18 cellular contexts compared by ENCODE assay signal in the genomic region with DNA sequence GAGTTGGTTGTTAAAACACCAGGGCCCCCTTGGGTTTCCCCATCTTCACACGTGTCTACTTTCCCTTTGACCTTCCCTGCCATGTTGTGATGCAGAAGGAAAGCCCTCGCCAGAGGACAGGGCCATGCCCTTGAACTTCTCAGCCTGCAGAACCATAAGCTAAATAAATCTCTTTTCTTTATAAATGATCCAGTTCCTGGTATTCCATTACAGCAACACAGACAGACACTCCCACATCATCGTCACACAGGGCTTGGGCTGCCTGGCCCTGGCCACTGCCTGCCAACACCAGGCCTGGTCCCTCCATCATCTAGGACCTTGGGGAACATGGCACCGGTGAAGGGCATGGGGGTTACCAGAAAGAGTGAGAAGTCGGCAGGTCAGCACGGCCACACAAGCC.
A peak's percentile ranks its signal among the peaks of the same experiment; 100 is the strongest.
DNase-seq lines count a peak whose midpoint lies in the region; ATAC-seq, FAIRE-seq and TF ChIP-seq lines count a peak whose summit lies in the region.
"Had no signal": no experiment of that assay in that cellular context is flagged by ENCODE, and none has a peak within 500 bp of the region (broad histone marks: within the 10 kb centered on the region; RNA-seq: fewer than 3 reads in every experiment).

No MANE protein-coding gene starts in this region.

- peak overlapping the region; percentile 66 for H4K91ac ChIP-seq in mesenchymal stem cell (ENCODE audit: low read length)

- DNase-seq in left ventricle myocardium inferior, result no peak
- no peak for DNase-seq in Right ventricle myocardium superior
- DNase-seq in activated CD4-positive, alpha-beta memory T cell treated with anti-CD3 and anti-CD28 coated beads, Interleukin-2, amount 10 ng/mL, durations not matched to agents 7 days and 5 days, result no peak
- DNase-seq in mesenchymal stem cell, result no peak
- DNase-seq in urothelium cell line (ENCODE audit: low spot score), result no peak
- DNase-seq in germinal center (ENCODE audit: low spot score), result no peak
- no peak for DNase-seq in hepatic stellate cell (ENCODE audit: low spot score)
- DNase-seq: CD8-positive, alpha-beta T cell; GF-D8; GOT3; KBM-7; NCI-H1694; NCI-H2107; NCI-H345; NCI-H526 treated with DMSO at 0.1 percent for 48 hours; NK-92 treated with Interleukin-12 subunit alpha and Interleukin-12 subunit beta, amount 100 ng/mL, for 24 hours; OCI-M1; RPMI8226 had no signal

- H2AFZ ChIP-seq in mesenchymal stem cell (ENCODE audit: low read depth, low read length), result no peak overlapping the region

- H3K27me3 ChIP-seq in left ventricle myocardium inferior (ENCODE audit: low read depth) (no peaks in the 10 kb centered on the region), mesenchymal stem cell (ENCODE audit: control insufficient read depth in 1 of 2, insufficient read depth in 1 of 2, low read length in 2 of 2) (no peaks in the 10 kb centered on the region)

- no peak overlapping the region for H3K9ac ChIP-seq in mesenchymal stem cell (ENCODE audit: low read length)

- peak overlapping the region; percentile 23 for H3K27ac Mint-ChIP-seq in activated CD4-positive, alpha-beta memory T cell treated with anti-CD3 and anti-CD28 coated beads, Interleukin-2, amount 10 ng/mL, durations not matched to agents 7 days and 5 days
- H3K27ac Mint-ChIP-seq: CD8-positive, alpha-beta T cell had no signal

- H3K4me2 ChIP-seq in mesenchymal stem cell (ENCODE audit: low read length, poor library complexity, severe bottlenecking), result no peak overlapping the region

- H3K4me1 ChIP-seq in left ventricle myocardium inferior (peaks cover 77% of the 10 kb centered on the region), mesenchymal stem cell (ENCODE audit: control insufficient read depth, insufficient read depth, low read depth, low read length) (peaks cover 12% of the 10 kb centered on the region)

- ATAC-seq in Right ventricle myocardium superior (ENCODE audit: poor library complexity), result no peak
- ATAC-seq: CD8-positive, alpha-beta T cell had no signal

- no peak overlapping the region for H2BK120ac ChIP-seq in mesenchymal stem cell (ENCODE audit: low read depth, low read length)

- H3K23ac ChIP-seq in mesenchymal stem cell (ENCODE audit: low read length in 2 of 2), result no peak overlapping the region

- POLR2A ChIA-PET in activated CD4-positive, alpha-beta memory T cell treated with anti-CD3 and anti-CD28 coated beads, Interleukin-2, amount 10 ng/mL, durations not matched to agents 7 days and 5 days (lab: Charles Lee), result no interaction called here

- peaks cover 3% of the 10 kb centered on the region for H3K27me3 Mint-ChIP-seq in activated CD4-positive, alpha-beta memory T cell treated with anti-CD3 and anti-CD28 coated beads, Interleukin-2, amount 10 ng/mL, durations not matched to agents 7 days and 5 days

- no peak overlapping the region for H2BK15ac ChIP-seq in mesenchymal stem cell (ENCODE audit: low read depth, poor library complexity, severe bottlenecking)

- peaks cover 3% of the 10 kb centered on the region for H3K9me3 Mint-ChIP-seq in activated CD4-positive, alpha-beta memory T cell treated with anti-CD3 and anti-CD28 coated beads, Interleukin-2, amount 10 ng/mL, durations not matched to agents 7 days and 5 days
- H3K9me3 Mint-ChIP-seq: CD8-positive, alpha-beta T cell had no signal

- WGBS in mesenchymal stem cell, result 60% methylated on average over 3 of the region's 6 CpGs

- no peak overlapping the region for H2BK5ac ChIP-seq in mesenchymal stem cell (ENCODE audit: low read depth, low read length, poor library complexity, severe bottlenecking)

- H3K36me3 Mint-ChIP-seq in activated CD4-positive, alpha-beta memory T cell treated with anti-CD3 and anti-CD28 coated beads, Interleukin-2, amount 10 ng/mL, durations not matched to agents 7 days and 5 days (ENCODE audit: low read depth), result peaks cover 40% of the 10 kb centered on the region
- H3K36me3 Mint-ChIP-seq: CD8-positive, alpha-beta T cell had no signal

- H3K79me1 ChIP-seq in mesenchymal stem cell (replicated peaks; ENCODE audit: low read length, poor library complexity, severe bottlenecking), result peaks cover 49% of the 10 kb centered on the region

- H3K9me3 ChIP-seq in left ventricle myocardium inferior (replicated peaks) (no peaks in the 10 kb centered on the region), mesenchymal stem cell (ENCODE audit: control insufficient read depth, low read length) (no peaks in the 10 kb centered on the region)

- H3K4me3 Mint-ChIP-seq in activated CD4-positive, alpha-beta memory T cell treated with anti-CD3 and anti-CD28 coated beads, Interleukin-2, amount 10 ng/mL, durations not matched to agents 7 days and 5 days, result no peak overlapping the region
- H3K4me3 Mint-ChIP-seq: CD8-positive, alpha-beta T cell had no signal

- H3K4me1 Mint-ChIP-seq in activated CD4-positive, alpha-beta memory T cell treated with anti-CD3 and anti-CD28 coated beads, Interleukin-2, amount 10 ng/mL, durations not matched to agents 7 days and 5 days, result peaks cover 36% of the 10 kb centered on the region

- no peaks in the 10 kb centered on the region for H3K36me3 ChIP-seq in left ventricle myocardium inferior
- H3K36me3 ChIP-seq in mesenchymal stem cell (ENCODE audit: control insufficient read depth in 1 of 2, insufficient read depth in 2 of 2, low read depth in 1 of 2, low read length in 2 of 2), result peaks cover 0 to 21% of the 10 kb centered on the region in 2 experiments

- TF ChIP-seq CTCF in left ventricle myocardium inferior (IDR thresholded peaks at IDR 0.05; ENCODE audit: borderline replicate concordance), result no peak

- H3K4ac ChIP-seq in mesenchymal stem cell (ENCODE audit: low read depth in 1 of 2, low read length in 2 of 2), result no peak overlapping the region

- peak; percentile 79 for FAIRE-seq in urothelium cell line (lab: Jason Lieb, UNC)

- H2AK5ac ChIP-seq in mesenchymal stem cell (ENCODE audit: low read length, severe bottlenecking), result no peak overlapping the region

- intact Hi-C loops in left ventricle myocardium inferior (cut with micrococcal nuclease), result no loop called here
- intact Hi-C loops in Right ventricle myocardium superior (cut with DNase I), result no loop called here

- H3K4me3 ChIP-seq in left ventricle myocardium inferior (no peak overlapping the region), mesenchymal stem cell (ENCODE audit: insufficient read depth in 1 of 2, low read depth in 1 of 2, low read length in 2 of 2) (no peak overlapping the region)

- CTCF ChIA-PET in activated CD4-positive, alpha-beta memory T cell treated with anti-CD3 and anti-CD28 coated beads, Interleukin-2, amount 10 ng/mL, durations not matched to agents 7 days and 5 days (lab: Charles Lee), result no interaction called here

- no peak overlapping the region for H2BK12ac ChIP-seq in mesenchymal stem cell (ENCODE audit: low read length in 2 of 2)

- no peak overlapping the region for H3K18ac ChIP-seq in mesenchymal stem cell (ENCODE audit: low read depth in 1 of 2, low read length in 2 of 2)

- H4K8ac ChIP-seq in mesenchymal stem cell (ENCODE audit: low read length), result no peak overlapping the region

- H3K27ac ChIP-seq in left ventricle myocardium inferior (replicated peaks), result peak overlapping the region; percentile 93
- no peak overlapping the region for H3K27ac ChIP-seq in mesenchymal stem cell (ENCODE audit: low read length, poor library complexity, severe bottlenecking)

- H3K14ac ChIP-seq in mesenchymal stem cell (ENCODE audit: low read length in 2 of 2), result no peak overlapping the region
